Comparison of ENCODE assay signal across 8 cellular contexts in the genomic region with DNA sequence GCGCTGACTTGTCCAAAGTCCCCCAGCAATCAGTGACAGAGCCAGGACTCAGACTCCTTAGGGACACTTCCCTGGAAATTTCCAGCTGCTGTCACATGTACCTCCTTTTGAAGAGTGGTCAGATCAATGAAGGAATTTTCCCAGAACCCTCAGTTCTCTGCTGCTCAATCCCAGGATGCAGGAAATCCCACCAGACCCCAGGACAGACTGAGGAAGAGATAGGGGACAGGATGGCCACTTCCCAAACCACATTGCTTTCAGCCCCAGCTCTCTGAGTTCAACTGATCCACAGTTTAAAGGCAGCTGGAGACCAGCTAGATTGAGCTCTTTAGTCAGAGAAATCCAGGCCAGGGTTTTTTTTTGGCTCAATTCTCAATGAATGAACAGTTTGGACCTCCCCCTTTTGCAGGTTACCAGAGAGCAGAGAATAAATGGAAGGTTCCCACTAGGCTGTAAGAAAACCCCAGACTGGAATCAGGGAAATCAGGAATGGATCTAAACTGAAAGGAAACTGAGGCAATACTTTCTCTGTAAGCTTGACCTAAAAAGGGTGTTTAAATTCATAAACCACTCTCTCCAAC.
DNase-seq lines count a peak whose midpoint lies in the region.

No MANE protein-coding gene starts in this region.

- no peak overlapping the region for H3K27ac ChIP-seq in effector memory CD4-positive, alpha-beta T cell (ENCODE audit: insufficient read depth, low read length, poor library complexity, severe bottlenecking)

- peak; percentile 32 for DNase-seq in DMS79 treated with DMSO at 0.1 percent for 48 hours (lab: John Stamatoyannopoulos, UW)
- DNase-seq in KG1 (lab: John Stamatoyannopoulos, UW), result peak; percentile 57
- DNase-seq in SHP77 (lab: John Stamatoyannopoulos, UW), result peak; percentile 42 to 44
- peak; percentile 59 for DNase-seq in fibroblast of peridontal ligament (ENCODE audit: extremely low read depth)
- peak; percentile 65 for DNase-seq in putamen (ENCODE audit: low spot score)
- no peak for DNase-seq in activated effector memory CD4-positive, alpha-beta T cell treated with anti-CD3 and anti-CD28 coated beads, Interleukin-2, amount 50 U/mL, for 16 hours
- DNase-seq in GM19240 (ENCODE audit: insufficient read length, low spot score), result no peak
- DNase-seq in effector memory CD4-positive, alpha-beta T cell, result no peak

- peaks cover 7% of the 10 kb centered on the region for H3K4me1 ChIP-seq in effector memory CD4-positive, alpha-beta T cell (ENCODE audit: control insufficient read depth, insufficient read depth, low read length, poor library complexity, severe bottlenecking)

- H3K9me3 ChIP-seq in effector memory CD4-positive, alpha-beta T cell (ENCODE audit: control insufficient read depth, low read length), result no peaks in the 10 kb centered on the region

- H3K4me3 ChIP-seq in effector memory CD4-positive, alpha-beta T cell (ENCODE audit: insufficient read depth, low read depth, low read length, poor library complexity, severe bottlenecking), result no peak overlapping the region

- H3K27me3 ChIP-seq in effector memory CD4-positive, alpha-beta T cell (replicated peaks; ENCODE audit: control insufficient read depth, insufficient read depth, low read length, poor library complexity, severe bottlenecking), result no peaks in the 10 kb centered on the region

- no peaks in the 10 kb centered on the region for H3K36me3 ChIP-seq in effector memory CD4-positive, alpha-beta T cell (ENCODE audit: control insufficient read depth, insufficient read depth, low read length)

Comparison
In these comparisons a context has a peak if more than half of its experiments do, and no peak if none do; other contexts are left out.
1. DNase-seq: peak in DMS79 treated with DMSO at 0.1 percent for 48 hours (single experiment), KG1 (single experiment), SHP77 (2 of 2), fibroblast of peridontal ligament (single experiment) and putamen (single experiment); none in activated effector memory CD4-positive, alpha-beta T cell treated with anti-CD3 and anti-CD28 coated beads, Interleukin-2, amount 50 U/mL, for 16 hours (single experiment), GM19240 (single experiment) and effector memory CD4-positive, alpha-beta T cell (0 of 3).